9 cellular contexts compared by ENCODE assay signal in the genomic region with DNA sequence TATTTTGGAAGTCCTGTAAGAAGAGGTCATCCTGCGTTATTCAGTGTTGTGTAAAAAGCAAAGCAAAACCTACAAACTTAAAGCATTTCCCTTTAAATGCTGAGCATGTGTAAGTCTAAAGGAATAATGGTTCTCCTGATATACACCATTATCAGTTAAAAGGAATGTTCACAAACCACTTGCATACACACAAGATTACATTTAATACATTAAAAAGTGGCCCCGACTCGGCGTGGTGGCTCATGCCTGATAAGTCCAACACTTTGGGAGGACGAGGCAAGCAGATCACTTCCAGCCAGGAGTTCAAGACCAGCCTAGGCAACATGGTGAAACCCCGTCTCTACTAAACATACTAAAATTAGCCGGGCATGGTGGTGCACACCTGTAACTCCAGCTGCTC. TPM values are rescaled to one million over a fixed set of nuclear protein-coding genes. Genes with fewer than 3 reads are reported as not detected.
"Had no signal": no experiment of that assay in that cellular context is flagged by ENCODE, and none has a peak within 500 bp of the region (broad histone marks: within the 10 kb centered on the region; RNA-seq: fewer than 3 reads in every experiment).

No MANE protein-coding gene starts in this region.

- ATAC-seq: HCT116, HepG2 had no signal

- H2AFZ ChIP-seq: GM23248 had no signal

- H3K27ac ChIP-seq: GM23248 had no signal

- H3K4me1 ChIP-seq: HAP-1 had no signal

- H3K36me3 ChIP-seq: HAP-1 had no signal

- DNase-seq: GM23248, GOT3, H7, HFFc6, KBM-7 had no signal

- H3K9ac ChIP-seq: GM23248 had no signal

- H3K4me3 ChIP-seq: GM23248, HAP-1 had no signal

RNA-seq across cellular contexts. Expression of a gene that starts 30.5 kb away (rescaled TPM):
- total RNA-seq: HT-29 had no signal
